15 cellular contexts compared by ENCODE assay signal in genomic region chr5:149939572-149939971, GRCh38. TPM values are rescaled to one million over a fixed set of nuclear protein-coding genes. Genes with fewer than 3 reads are reported as not detected.
A peak's percentile ranks its signal among the peaks of the same experiment; 100 is the strongest.
DNase-seq lines count a peak whose midpoint lies in the region; ATAC-seq, FAIRE-seq and TF ChIP-seq lines count a peak whose summit lies in the region.
"Had no signal": no experiment of that assay in that cellular context is flagged by ENCODE, and none has a peak within 500 bp of the region (broad histone marks: within the 10 kb centered on the region; RNA-seq: fewer than 3 reads in every experiment).

No MANE protein-coding gene starts in this region.

- H3K4me1 Mint-ChIP-seq in natural killer cell treated with Interleukin-12 subunit alpha and Interleukin-12 subunit beta and Interleukin-15 and Interleukin-18, amount 100 ng/mL, for 72 hours (ENCODE audit: low read depth in 2 of 2): peaks cover 0 to 6% of the 10 kb centered on the region in 2 donors
- no peaks in the 10 kb centered on the region for H3K4me1 Mint-ChIP-seq in T-cell
- H3K4me1 Mint-ChIP-seq: activated CD4-positive, alpha-beta T cell treated with anti-CD3 and anti-CD28 coated beads, Interleukin-2, amount 10 ng/mL, durations not matched to agents 7 days and 5 days; activated naive CD4-positive, alpha-beta T cell treated with anti-CD3 and anti-CD28 coated beads, Interleukin-2, amount 50 U/mL, for 24 hours; CD4-positive, alpha-beta memory T cell; natural killer cell had no signal

- H3K4me3 Mint-ChIP-seq in natural killer cell treated with Interleukin-12 subunit alpha and Interleukin-12 subunit beta and Interleukin-15 and Interleukin-18, amount 100 ng/mL, for 72 hours: no peak overlapping the region
- H3K4me3 Mint-ChIP-seq in T-cell: no peak overlapping the region
- H3K4me3 Mint-ChIP-seq: activated CD4-positive, alpha-beta T cell treated with anti-CD3 and anti-CD28 coated beads, Interleukin-2, amount 10 ng/mL, durations not matched to agents 7 days and 5 days; activated naive CD4-positive, alpha-beta T cell treated with anti-CD3 and anti-CD28 coated beads, Interleukin-2, amount 50 U/mL, for 24 hours; CD4-positive, alpha-beta memory T cell; effector memory CD8-positive, alpha-beta T cell; natural killer cell had no signal

- no peak for TF ChIP-seq CTCF in NB4 (IDR thresholded peaks at IDR 0.05; ENCODE audit: low read depth, low read length)
- no peak for TF ChIP-seq CTCF in body of pancreas (IDR thresholded peaks at IDR 0.05)
- no peak for TF ChIP-seq CTCF in mucosa of descending colon (IDR thresholded peaks at IDR 0.05)

- no peaks in the 10 kb centered on the region for H3K36me3 Mint-ChIP-seq in natural killer cell treated with Interleukin-12 subunit alpha and Interleukin-12 subunit beta and Interleukin-15 and Interleukin-18, amount 100 ng/mL, for 72 hours
- H3K36me3 Mint-ChIP-seq in T-cell: no peaks in the 10 kb centered on the region
- H3K36me3 Mint-ChIP-seq: activated naive CD4-positive, alpha-beta T cell treated with anti-CD3 and anti-CD28 coated beads, Interleukin-2, amount 50 U/mL, for 24 hours; CD4-positive, alpha-beta memory T cell; natural killer cell had no signal

- H3K36me3 ChIP-seq in body of pancreas (replicated peaks in 1 of 2; ENCODE audit: insufficient read depth in 1 of 2, low read depth in 2 of 2) (no peaks in the 10 kb centered on the region), mucosa of descending colon (ENCODE audit: low read depth) (no peaks in the 10 kb centered on the region)

- H3K4me1 ChIP-seq in body of pancreas (peaks cover 21% of the 10 kb centered on the region), mucosa of descending colon (ENCODE audit: low read depth) (peaks cover 31% of the 10 kb centered on the region)

- peak overlapping the region in 2 of 4 donors; percentile 26 to 52 for H3K27ac ChIP-seq in body of pancreas

- WGBS in body of pancreas, 2 donors: 29 to 31% methylated on average over 4 of the region's 4 CpGs

- H3K9me3 Mint-ChIP-seq in natural killer cell treated with Interleukin-12 subunit alpha and Interleukin-12 subunit beta and Interleukin-15 and Interleukin-18, amount 100 ng/mL, for 72 hours: no peaks in the 10 kb centered on the region
- H3K9me3 Mint-ChIP-seq in T-cell: no peaks in the 10 kb centered on the region
- H3K9me3 Mint-ChIP-seq: activated CD4-positive, alpha-beta T cell treated with anti-CD3 and anti-CD28 coated beads, Interleukin-2, amount 10 ng/mL, durations not matched to agents 7 days and 5 days; activated naive CD4-positive, alpha-beta T cell treated with anti-CD3 and anti-CD28 coated beads, Interleukin-2, amount 50 U/mL, for 24 hours; CD4-positive, alpha-beta memory T cell; effector memory CD8-positive, alpha-beta T cell; natural killer cell had no signal

- intact Hi-C loops in body of pancreas (cut with DNase I) (no loop called here), mucosa of descending colon (cut with DNase I, micrococcal nuclease) (no loop called here)

- POLR2A ChIA-PET in T-cell (lab: Charles Lee): no interaction called here

- CTCF ChIA-PET in T-cell (lab: Charles Lee): interaction anchor here in 1 of 2 donors (0.6 kb wide), 1 partner anchor 620 kb away, joined by 3 read pairs; no protein-coding TSS in a partner anchor

- no peaks in the 10 kb centered on the region for H3K27me3 ChIP-seq in body of pancreas

- ATAC-seq in body of pancreas: peak; percentile 69
- ATAC-seq in mucosa of descending colon: peak; percentile 15
- no peak for ATAC-seq in natural killer cell treated with Interleukin-12 subunit alpha and Interleukin-12 subunit beta and Interleukin-15 and Interleukin-18, amount 100 ng/mL, for 72 hours
- ATAC-seq in T-cell (replicated peaks in 1 of 4): no peak
- ATAC-seq: effector memory CD8-positive, alpha-beta T cell had no signal

- H3K9me3 ChIP-seq in body of pancreas (no peaks in the 10 kb centered on the region), mucosa of descending colon (no peaks in the 10 kb centered on the region)

- H3K27me3 Mint-ChIP-seq in natural killer cell treated with Interleukin-12 subunit alpha and Interleukin-12 subunit beta and Interleukin-15 and Interleukin-18, amount 100 ng/mL, for 72 hours: peaks cover 17 to 30% of the 10 kb centered on the region in 2 donors
- peaks cover 4 to 7% of the 10 kb centered on the region in 2 donors for H3K27me3 Mint-ChIP-seq in T-cell

- no peak for FAIRE-seq in H54 (lab: Jason Lieb, UNC)

- peak overlapping the region in 1 of 2 donors; percentile 36 for H3K27ac Mint-ChIP-seq in natural killer cell treated with Interleukin-12 subunit alpha and Interleukin-12 subunit beta and Interleukin-15 and Interleukin-18, amount 100 ng/mL, for 72 hours
- H3K27ac Mint-ChIP-seq in T-cell: no peak overlapping the region
- H3K27ac Mint-ChIP-seq: activated CD4-positive, alpha-beta T cell treated with anti-CD3 and anti-CD28 coated beads, Interleukin-2, amount 10 ng/mL, durations not matched to agents 7 days and 5 days; activated naive CD4-positive, alpha-beta T cell treated with anti-CD3 and anti-CD28 coated beads, Interleukin-2, amount 50 U/mL, for 24 hours; CD4-positive, alpha-beta memory T cell; effector memory CD8-positive, alpha-beta T cell; natural killer cell had no signal

- peak overlapping the region; percentile 27 for H3K4me3 ChIP-seq in NB4 (ENCODE audit: low read depth, low read length)
- H3K4me3 ChIP-seq in body of pancreas: no peak overlapping the region
- no peak overlapping the region for H3K4me3 ChIP-seq in mucosa of descending colon

- DNase-seq in Caki2 (ENCODE audit: low read depth) (peak; percentile 80), NB4 (ENCODE audit: low read depth) (peak; percentile 66), body of pancreas (no peak), mucosa of descending colon (no peak), T-cell (no peak), H54 (ENCODE audit: insufficient read length, low spot score) (no peak), hypothalamus (lab: John Stamatoyannopoulos, UW) (no peak)
- DNase-seq in natural killer cell treated with Interleukin-12 subunit alpha and Interleukin-12 subunit beta and Interleukin-15 and Interleukin-18, amount 100 ng/mL, for 72 hours (ENCODE audit: low spot score): no peak
- DNase-seq: activated CD4-positive, alpha-beta T cell treated with anti-CD3 and anti-CD28 coated beads, Interleukin-2, amount 10 ng/mL, durations not matched to agents 7 days and 5 days; CD4-positive, alpha-beta memory T cell; effector memory CD8-positive, alpha-beta T cell; natural killer cell; NCI-H1694; stimulated activated naive CD4-positive, alpha-beta T cell had no signal

- in situ Hi-C loops in Caki2 (cut with HindIII; ENCODE audit: low pct_unique_long_range_greater_than_20kb, low sequenced_read_pairs): no loop called here

- TF ChIP-seq POLR2A in NB4 (IDR thresholded peaks at IDR 0.05; ENCODE audit: extremely low read depth, insufficient read length) (no peak), body of pancreas (IDR thresholded peaks at IDR 0.05) (no peak), H54 (IDR thresholded peaks at IDR 0.05; ENCODE audit: low read depth, low read length) (no peak)

RNA-seq across cellular contexts. Expression of gene PDE6A, which starts 5.0 kb away (rescaled TPM):
- total RNA-seq in Caki2 (2014; rRNA removed; shearing (Covaris generic); ENCODE audit: low replicate concordance): 0.07 and 0.14 TPM in 2 replicates
- not detected for total RNA-seq in body of pancreas
- total RNA-seq in mucosa of descending colon: 1 to 10 TPM; 1.6 to 7.3 (median 3.4) TPM
- total RNA-seq in natural killer cell treated with Interleukin-12 subunit alpha and Interleukin-12 subunit beta and Interleukin-15 and Interleukin-18, amount 100 ng/mL, for 72 hours: not detected
- total RNA-seq in T-cell: not detected
- total RNA-seq: activated CD4-positive, alpha-beta T cell treated with anti-CD3 and anti-CD28 coated beads, Interleukin-2, amount 10 ng/mL, durations not matched to agents 7 days and 5 days; CD4-positive, alpha-beta memory T cell; natural killer cell had no signal

RNA-seq across cellular contexts. Expression of gene SLC26A2, which starts 21.0 kb away (rescaled TPM):
- 16.3 and 17.3 TPM in 2 replicates for total RNA-seq in Caki2 (2014; rRNA removed; shearing (Covaris generic); ENCODE audit: low replicate concordance)
- total RNA-seq in body of pancreas (1 to 10 TPM; 2.3 to 6.5 TPM), mucosa of descending colon (1,000 to 10,000 TPM in 1 of 3 donors, 100 to 1,000 TPM in 2; 562 to 1,399 (median 853) TPM), T-cell (10 to 100 TPM in 3 of 5 donors, 1 to 10 TPM in 2; 5.2 to 11.0 (median 10.0) TPM)
- 10 to 100 TPM in 1 of 2 donors, 1 to 10 TPM in 1; 8.6 to 10.1 TPM for total RNA-seq in natural killer cell treated with Interleukin-12 subunit alpha and Interleukin-12 subunit beta and Interleukin-15 and Interleukin-18, amount 100 ng/mL, for 72 hours

Comparison
In these comparisons a context has a peak if more than half of its experiments do, and no peak if none do; other contexts are left out.
1. DNase-seq: peak in Caki2 (single experiment) and NB4 (single experiment); none in body of pancreas (0 of 4), mucosa of descending colon (0 of 3), natural killer cell treated with Interleukin-12 subunit alpha and Interleukin-12 subunit beta and Interleukin-15 and Interleukin-18, amount 100 ng/mL, for 72 hours (single experiment), T-cell (0 of 34), H54 (single experiment) and hypothalamus (0 of 51).
2. ATAC-seq: peak in body of pancreas (single experiment) and mucosa of descending colon (single experiment); none in natural killer cell treated with Interleukin-12 subunit alpha and Interleukin-12 subunit beta and Interleukin-15 and Interleukin-18, amount 100 ng/mL, for 72 hours (0 of 2) and T-cell (0 of 4).
3. RNA of gene SLC26A2, which starts 21.0 kb away (total RNA-seq): 562 to 1,399 TPM in mucosa of descending colon; 16.3 to 17.3 TPM in Caki2, 8.6 to 10.1 TPM in natural killer cell treated with Interleukin-12 subunit alpha and Interleukin-12 subunit beta and Interleukin-15 and Interleukin-18, amount 100 ng/mL, for 72 hours, 5.2 to 11.0 TPM in T-cell and 2.3 to 6.5 TPM in body of pancreas; every median in the first group is over 10 times any median in the second.